Comparison of ENCODE assay signal across 24 cellular contexts in genomic region chr5:115553082-115553481, GRCh38.
"Had no signal": no experiment of that assay in that cellular context is flagged by ENCODE, and none has a peak within 500 bp of the region (broad histone marks: within the 10 kb centered on the region; RNA-seq: fewer than 3 reads in every experiment).

No MANE protein-coding gene starts in this region.

- H3K36me3 Mint-ChIP-seq: naive B cell had no signal

- H3K4me3 ChIP-seq: breast epithelium, esophagus squamous epithelium, heart left ventricle, left ventricle myocardium inferior, mucosa of descending colon, prostate gland, right atrium auricular region, skin epidermis, suprapubic skin, transverse colon had no signal

- H3K4me3 Mint-ChIP-seq: activated T-cell treated with anti-CD3 and anti-CD28 coated beads, Interleukin-2, amount 50 U/mL, for 72 hours; naive B cell; stimulated activated naive CD8-positive, alpha-beta T cell treated with anti-CD3 and anti-CD28 coated beads, Interleukin-15, amount 100 ng/mL, for 72 hours had no signal

- FAIRE-seq: astrocyte, frontal cortex had no signal

- H3K9me3 Mint-ChIP-seq: activated T-cell treated with anti-CD3 and anti-CD28 coated beads, Interleukin-2, amount 50 U/mL, for 72 hours; naive B cell; neural crest cell; stimulated activated naive CD8-positive, alpha-beta T cell treated with anti-CD3 and anti-CD28 coated beads, Interleukin-15, amount 100 ng/mL, for 72 hours had no signal

- DNase-seq: activated CD4-positive, alpha-beta T cell treated with anti-CD3 and anti-CD28 coated beads, Interleukin-2, amount 50 U/mL, for 4 hours; activated effector memory CD4-positive, alpha-beta T cell treated with anti-CD3 and anti-CD28 coated beads, Interleukin-2, amount 50 U/mL, for 16 hours; activated naive CD4-positive, alpha-beta T cell treated with anti-CD3 and anti-CD28 coated beads, Interleukin-2, amount 50 U/mL, for 16 hours; activated T-cell treated with anti-CD3 and anti-CD28 coated beads, Interleukin-2, amount 50 U/mL, for 72 hours; cerebellar nuclear complex; cortex of kidney; effector CD4-positive, alpha-beta T cell; esophagus squamous epithelium; heart left ventricle; left ventricle myocardium inferior; mucosa of descending colon; naive B cell; stimulated activated CD4-positive, alpha-beta T cell treated with anti-CD3 and anti-CD28 coated beads, Interleukin-2, amount 100 ng/mL, for 48 hours; stimulated activated naive CD8-positive, alpha-beta T cell treated with anti-CD3 and anti-CD28 coated beads, Interleukin-15, amount 100 ng/mL, for 72 hours; SW 1271; transverse colon had no signal

- H3K4me1 ChIP-seq: breast epithelium, prostate gland, suprapubic skin had no signal

- H3K27ac Mint-ChIP-seq: activated T-cell treated with anti-CD3 and anti-CD28 coated beads, Interleukin-2, amount 50 U/mL, for 72 hours; stimulated activated naive CD8-positive, alpha-beta T cell treated with anti-CD3 and anti-CD28 coated beads, Interleukin-15, amount 100 ng/mL, for 72 hours had no signal

- ATAC-seq: activated T-cell treated with anti-CD3 and anti-CD28 coated beads, Interleukin-2, amount 50 U/mL, for 72 hours; heart left ventricle; mucosa of descending colon; stimulated activated naive CD8-positive, alpha-beta T cell treated with anti-CD3 and anti-CD28 coated beads, Interleukin-15, amount 100 ng/mL, for 72 hours had no signal

- H3K9me3 ChIP-seq: breast epithelium, esophagus squamous epithelium, heart left ventricle, left ventricle myocardium inferior, mucosa of descending colon, prostate gland, right atrium auricular region, suprapubic skin, transverse colon had no signal

- H3K4me1 Mint-ChIP-seq: naive B cell had no signal

- H3K27ac ChIP-seq: breast epithelium, heart left ventricle, left ventricle myocardium inferior, prostate gland, right atrium auricular region, skin epidermis, suprapubic skin, transverse colon had no signal
